ENCODE assay signal across 11 cellular contexts in the genomic region with DNA sequence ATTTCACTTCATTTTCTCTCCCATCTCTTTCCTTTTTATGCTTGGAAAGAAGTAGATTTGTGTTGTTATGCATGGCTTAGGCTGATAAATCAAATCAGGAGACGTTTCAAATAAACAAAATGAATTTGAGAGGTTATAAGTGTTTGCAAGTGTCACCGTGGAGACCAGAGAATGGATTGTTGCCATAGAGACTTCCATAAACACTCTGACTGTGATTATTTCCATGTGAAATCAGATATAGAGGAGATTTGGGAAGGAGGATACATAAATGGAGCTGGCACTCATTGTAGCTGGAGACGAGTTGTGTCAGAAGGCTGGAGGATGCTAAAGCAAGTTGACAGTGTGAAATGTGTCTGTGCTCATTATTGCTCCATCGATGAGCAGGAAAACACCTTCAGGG.
DNase-seq lines count a peak whose midpoint lies in the region; FAIRE-seq and TF ChIP-seq lines count a peak whose summit lies in the region.
"Had no signal": no experiment of that assay in that cellular context is flagged by ENCODE, and none has a peak within 500 bp of the region (broad histone marks: within the 10 kb centered on the region; RNA-seq: fewer than 3 reads in every experiment).

No MANE protein-coding gene starts in this region.

- POLR2A ChIA-PET in OCI-LY7 (lab: Charles Lee): interaction anchor here (0.8 kb wide), 1 partner anchor 12 kb away, joined by 3 read pairs; no protein-coding TSS in a partner anchor

- no peak overlapping the region for H2BK15ac ChIP-seq in mesendoderm (replicated peaks; ENCODE audit: low read depth)

- no peaks in the 10 kb centered on the region for H3K9me2 ChIP-seq in OCI-LY7 (ENCODE audit: insufficient read depth, low read length)

- no peak for FAIRE-seq in GM12891 (lab: Jason Lieb, UNC)

- TF ChIP-seq CTCF in astrocyte of the spinal cord (IDR thresholded peaks at IDR 0.05; ENCODE audit: low read depth, low read length) (no peak), foreskin fibroblast (IDR thresholded peaks at IDR 0.05; ENCODE audit: low read depth, low read length) (no peak), OCI-LY7 (conservative IDR thresholded peaks at IDR 0.05; ENCODE audit: low read length) (no peak)

- no peaks in the 10 kb centered on the region for H3K79me1 ChIP-seq in mesendoderm (ENCODE audit: low read length)

- H2AFZ ChIP-seq in OCI-LY7 (ENCODE audit: low read length): no peak overlapping the region

- in situ Hi-C loops in astrocyte of the spinal cord (cut with HindIII; ENCODE audit: low sequenced_read_pairs): no loop called here

- H3K18ac ChIP-seq in mesendoderm (ENCODE audit: low read length): no peak overlapping the region

- H3K27ac ChIP-seq in mesendoderm (ENCODE audit: low read depth, low read length) (no peak overlapping the region), OCI-LY7 (ENCODE audit: low read depth, low read length, poor library complexity, severe bottlenecking) (no peak overlapping the region)

- no peak overlapping the region for H4K8ac ChIP-seq in mesendoderm (ENCODE audit: low read depth, low read length)

- TF ChIP-seq POLR2A in GM12891 (IDR thresholded peaks at IDR 0.05; ENCODE audit: low read depth, low read length): no peak

- no peaks in the 10 kb centered on the region for H3K4me1 ChIP-seq in mesendoderm (ENCODE audit: control insufficient read depth, low read depth, low read length)
- H3K4me1 ChIP-seq in OCI-LY7 (ENCODE audit: insufficient read depth, low read length, poor library complexity, severe bottlenecking): no peaks in the 10 kb centered on the region

- intact Hi-C loops in OCI-LY7 (cut with micrococcal nuclease; ENCODE audit: unreplicated experiment): no loop called here

- H3K79me2 ChIP-seq in mesendoderm (ENCODE audit: control insufficient read depth, insufficient read depth, low read length): no peaks in the 10 kb centered on the region
- no peaks in the 10 kb centered on the region for H3K79me2 ChIP-seq in OCI-LY7 (ENCODE audit: insufficient read depth, low read depth, low read length)

- H4K5ac ChIP-seq in mesendoderm (ENCODE audit: low read length): no peak overlapping the region

- no peak overlapping the region for H3K56ac ChIP-seq in mesendoderm (ENCODE audit: low read length)

- H3K4me2 ChIP-seq in mesendoderm (ENCODE audit: low read length) (no peak overlapping the region), OCI-LY7 (ENCODE audit: low read length) (no peak overlapping the region)

- H2AK5ac ChIP-seq in mesendoderm (ENCODE audit: low read length): no peak overlapping the region

- H3K9ac ChIP-seq in mesendoderm (ENCODE audit: low read length): no peak overlapping the region

- H3K4me3 ChIP-seq in astrocyte of the spinal cord (ENCODE audit: low read depth, low read length) (no peak overlapping the region), mesendoderm (ENCODE audit: low read length) (no peak overlapping the region), foreskin fibroblast (ENCODE audit: low read depth in 1 of 2, low read length in 2 of 2) (no peak overlapping the region), OCI-LY7 (ENCODE audit: low read depth, low read length, poor library complexity, severe bottlenecking) (no peak overlapping the region)

- DNase-seq in DMS153 treated with DMSO at 0.1 percent for 48 hours (lab: John Stamatoyannopoulos, UW; ENCODE audit: unreplicated experiment) (peak; percentile 20), NCI-H1417 treated with DMSO at 0.1 percent for 48 hours (lab: John Stamatoyannopoulos, UW) (peak; percentile 24), astrocyte of the spinal cord (ENCODE audit: low read depth, low spot score) (peak; percentile 32), mesendoderm (peak; percentile 31), GM19238 (ENCODE audit: insufficient read length, low spot score) (no peak), GM12891 (ENCODE audit: insufficient read length, low spot score) (no peak), foreskin fibroblast (no peak), OCI-LY7 (ENCODE audit: low spot score) (no peak)
- DNase-seq: CD4-positive, alpha-beta T cell; naive thymus-derived CD8-positive, alpha-beta T cell had no signal

- no peaks in the 10 kb centered on the region for H3K27me3 ChIP-seq in mesendoderm (ENCODE audit: insufficient read depth, low read length, poor library complexity)
- H3K27me3 ChIP-seq: gastroesophageal sphincter had no signal

- H4K20me1 ChIP-seq in OCI-LY7 (ENCODE audit: insufficient read depth, low read length): no peaks in the 10 kb centered on the region

- BruUV-seq in OCI-LY7 (replicated peaks; lab: Mats Ljungman, UMichigan): no TSS peak

- CTCF ChIA-PET in OCI-LY7 (lab: Charles Lee; ENCODE audit: unreplicated experiment): no interaction called here

- no peak overlapping the region for H3K4ac ChIP-seq in mesendoderm (ENCODE audit: low read depth, low read length)

- no peaks in the 10 kb centered on the region for H3K9me3 ChIP-seq in OCI-LY7 (ENCODE audit: low read length)
- H3K9me3 ChIP-seq: gastroesophageal sphincter had no signal

- H3K36me3 ChIP-seq in mesendoderm (ENCODE audit: control insufficient read depth, insufficient read depth, low read length) (no peaks in the 10 kb centered on the region), OCI-LY7 (ENCODE audit: insufficient read depth, low read length) (no peaks in the 10 kb centered on the region)
- H3K36me3 ChIP-seq: gastroesophageal sphincter had no signal

- no peak overlapping the region for H3K23ac ChIP-seq in mesendoderm (ENCODE audit: low read length)

- H2BK5ac ChIP-seq in mesendoderm (ENCODE audit: low read length): no peak overlapping the region

- no CpG with 5 or more reads among the region's 4 CpGs for WGBS in mesendoderm (ENCODE audit: extremely low coverage, insufficient coverage, low lambda C conversion rate)

- no peak overlapping the region for H2BK120ac ChIP-seq in mesendoderm (ENCODE audit: low read depth, low read length)

TF ChIP-seq in GM12891, 5 proteins besides CTCF, POLR2A, EP300 and RAD21:
- TF ChIP-seq SPI1 (IDR thresholded peaks at IDR 0.05; ENCODE audit: low read depth, low read length) (no peak), POU2F2 (IDR thresholded peaks at IDR 0.05; ENCODE audit: low read depth, low read length) (no peak), PAX5 (IDR thresholded peaks at IDR 0.05; ENCODE audit: insufficient read depth, low read length, severe bottlenecking) (no peak), TAF1 (IDR thresholded peaks at IDR 0.05; ENCODE audit: low read depth, low read length) (no peak), POLR2AphosphoS5 (IDR thresholded peaks at IDR 0.05; ENCODE audit: low read depth, low read length) (no peak)
TF ChIP-seq in GM12891: peak in this region for 0.

Comparison
In these comparisons a context has a peak if more than half of its experiments do, and no peak if none do; other contexts are left out.
1. DNase-seq: peak in DMS153 treated with DMSO at 0.1 percent for 48 hours (single experiment), NCI-H1417 treated with DMSO at 0.1 percent for 48 hours (single experiment), astrocyte of the spinal cord (single experiment) and mesendoderm (single experiment); none in GM19238 (single experiment), GM12891 (single experiment), foreskin fibroblast (0 of 2) and OCI-LY7 (single experiment).